17 cellular contexts compared by ENCODE assay signal in the genomic region with DNA sequence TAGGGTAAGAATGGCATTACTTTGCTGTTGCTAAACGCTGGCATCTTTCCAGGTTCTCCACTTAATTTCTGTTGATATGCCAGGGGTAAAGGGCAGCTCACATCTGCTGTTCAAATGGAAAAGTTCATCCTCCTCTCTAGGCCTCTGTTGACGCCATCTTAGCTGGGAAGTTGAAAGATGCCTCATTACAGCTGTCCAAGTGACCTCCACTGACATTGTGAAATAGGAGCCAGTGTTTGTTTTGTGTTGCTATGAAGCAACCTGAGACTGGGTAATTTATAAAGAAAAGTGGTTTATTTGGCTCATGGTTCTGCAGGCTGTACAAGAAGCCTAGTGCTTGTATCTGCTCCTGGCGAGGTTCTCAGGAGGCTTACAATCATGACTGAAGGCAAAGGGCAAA. TPM values are rescaled to one million over a fixed set of nuclear protein-coding genes. Genes with fewer than 3 reads are reported as not detected.
DNase-seq lines count a peak whose midpoint lies in the region; ATAC-seq, FAIRE-seq and TF ChIP-seq lines count a peak whose summit lies in the region.
"Had no signal": no experiment of that assay in that cellular context is flagged by ENCODE, and none has a peak within 500 bp of the region (broad histone marks: within the 10 kb centered on the region; RNA-seq: fewer than 3 reads in every experiment).

No MANE protein-coding gene starts in this region.

- H4K20me1 ChIP-seq in HepG2 (ENCODE audit: insufficient read depth, low read length), result no peaks in the 10 kb centered on the region

- in situ Hi-C loops in astrocyte of the spinal cord (cut with HindIII; ENCODE audit: low sequenced_read_pairs), result no loop called here
- in situ Hi-C loops in HepG2 (cut with HindIII; ENCODE audit: extremely low pct_ligation_motif_present, low pct_unique_long_range_greater_than_20kb), result no loop called here

- peak; percentile 98 for ATAC-seq in HepG2
- no peak for ATAC-seq in lower lobe of right lung
- no peak for ATAC-seq in CD4-positive, alpha-beta T cell (ENCODE audit: poor library complexity)

- H3K79me2 ChIP-seq in HepG2 (ENCODE audit: insufficient read depth, low read length), result no peaks in the 10 kb centered on the region

- H3K4me3 Mint-ChIP-seq in activated CD4-positive, alpha-beta memory T cell treated with anti-CD3 and anti-CD28 coated beads for 36 hours, result no peak overlapping the region
- H3K4me3 Mint-ChIP-seq in CD4-positive, alpha-beta T cell, result no peak overlapping the region
- H3K4me3 Mint-ChIP-seq: activated naive CD8-positive, alpha-beta T cell treated with anti-CD3 and anti-CD28 coated beads for 36 hours had no signal

- peak; percentile 59 to 82; a peak in 3 of 4 replicates for TF ChIP-seq EP300 in HepG2 (IDR thresholded peaks at IDR 0.05; ENCODE audit: low read depth in 2 of 2, low read length in 2 of 2)
- peak; percentile 25; the same call in 1 of the 2 replicates for TF ChIP-seq EP300 in HepG2 (CRISPR knock-in tag; IDR thresholded peaks at IDR 0.05; ENCODE audit: borderline replicate concordance)

- no peak for TF ChIP-seq RAD21 in HepG2 (CRISPR knock-in tag; IDR thresholded peaks at IDR 0.05)

- peak; percentile 53 for DNase-seq in AG10803 (ENCODE audit: low read depth)
- peak; percentile 63 for DNase-seq in HuH-7.5 (ENCODE audit: low spot score)
- DNase-seq in astrocyte of the spinal cord (ENCODE audit: low read depth, low spot score), result peak; percentile 22
- peak; percentile 88 for DNase-seq in HepG2 (ENCODE audit: low spot score)
- no peak for DNase-seq in lower lobe of right lung
- DNase-seq in activated CD4-positive, alpha-beta memory T cell treated with anti-CD3 and anti-CD28 coated beads for 36 hours, result no peak
- no peak for DNase-seq in GM19239 (ENCODE audit: insufficient read length, low spot score)
- DNase-seq in CD4-positive, alpha-beta T cell, result no peak
- DNase-seq: activated naive CD8-positive, alpha-beta T cell treated with anti-CD3 and anti-CD28 coated beads for 36 hours; C1 segment of cervical spinal cord; GF-D8; left ventricle myocardium inferior; NCI-H226; stimulated activated CD4-positive, alpha-beta T cell treated with anti-CD3 and anti-CD28 coated beads, Interleukin-15, amount 100 ng/mL, for 24 hours had no signal

- H3K9me3 Mint-ChIP-seq in activated CD4-positive, alpha-beta memory T cell treated with anti-CD3 and anti-CD28 coated beads for 36 hours, result peaks cover 7% of the 10 kb centered on the region
- peaks cover 3% of the 10 kb centered on the region for H3K9me3 Mint-ChIP-seq in CD4-positive, alpha-beta T cell

- H3K27ac ChIP-seq in HepG2 (ENCODE audit: extremely low read length, insufficient read depth, low read length) (peak overlapping the region; percentile 45), lower lobe of right lung (no peak overlapping the region)
- no peak overlapping the region for H3K27ac ChIP-seq in CD4-positive, alpha-beta T cell (ENCODE audit: low read depth, low read length)
- H3K27ac ChIP-seq: KMS-11, left ventricle myocardium inferior, RWPE1 had no signal

- H3K4me3 ChIP-seq in AG10803 (ENCODE audit: low read length) (no peak overlapping the region), astrocyte of the spinal cord (ENCODE audit: low read depth, low read length) (no peak overlapping the region), HepG2 (replicated peaks in 1 of 3; ENCODE audit: insufficient read depth in 1 of 3, low read depth in 2 of 3, low read length in 3 of 3) (no peak overlapping the region), lower lobe of right lung (no peak overlapping the region)
- H3K4me3 ChIP-seq: left ventricle myocardium inferior had no signal

- no TSS peak for BruUV-seq in HepG2 (replicated peaks; lab: Mats Ljungman, UMichigan)

- H3K4me1 ChIP-seq in HepG2 (ENCODE audit: insufficient read depth, low read length), result peaks cover 17% of the 10 kb centered on the region
- no peaks in the 10 kb centered on the region for H3K4me1 ChIP-seq in lower lobe of right lung
- H3K4me1 ChIP-seq: left ventricle myocardium inferior had no signal

- H3K27ac Mint-ChIP-seq in activated CD4-positive, alpha-beta memory T cell treated with anti-CD3 and anti-CD28 coated beads for 36 hours, result no peak overlapping the region
- H3K27ac Mint-ChIP-seq in CD4-positive, alpha-beta T cell, result no peak overlapping the region
- H3K27ac Mint-ChIP-seq: activated naive CD8-positive, alpha-beta T cell treated with anti-CD3 and anti-CD28 coated beads for 36 hours had no signal

- intact Hi-C loops in HepG2 (cut with micrococcal nuclease; ENCODE audit: unreplicated experiment) (loop anchor here (1.0 kb wide), 1 partner anchor 130 kb away; no protein-coding TSS in a partner anchor), lower lobe of right lung (cut with DNase I) (no loop called here)
- intact Hi-C loops in activated CD4-positive, alpha-beta memory T cell treated with anti-CD3 and anti-CD28 coated beads for 36 hours (cut with micrococcal nuclease), result no loop called here
- intact Hi-C loops in CD4-positive, alpha-beta T cell (cut with DNase I, micrococcal nuclease), result no loop called here

- WGBS in HepG2 (ENCODE audit: low lambda C conversion rate), result 3% methylated on average over 3 of the region's 3 CpGs

- no peaks in the 10 kb centered on the region for H3K27me3 ChIP-seq in HepG2 (ENCODE audit: control insufficient read depth in 1 of 2, insufficient read depth in 2 of 2, low read length in 2 of 2)
- no peaks in the 10 kb centered on the region for H3K27me3 ChIP-seq in lower lobe of right lung (ENCODE audit: low read depth)
- H3K27me3 ChIP-seq in CD4-positive, alpha-beta T cell (ENCODE audit: control insufficient read depth, insufficient read depth, low read length), result no peaks in the 10 kb centered on the region

- H2AFZ ChIP-seq in HepG2 (ENCODE audit: low read length), result no peak overlapping the region

- H3K4me1 Mint-ChIP-seq in activated CD4-positive, alpha-beta memory T cell treated with anti-CD3 and anti-CD28 coated beads for 36 hours (ENCODE audit: low read depth), result no peaks in the 10 kb centered on the region
- no peaks in the 10 kb centered on the region for H3K4me1 Mint-ChIP-seq in CD4-positive, alpha-beta T cell (ENCODE audit: low read depth)
- H3K4me1 Mint-ChIP-seq: activated naive CD8-positive, alpha-beta T cell treated with anti-CD3 and anti-CD28 coated beads for 36 hours had no signal

- H3K27me3 Mint-ChIP-seq in activated CD4-positive, alpha-beta memory T cell treated with anti-CD3 and anti-CD28 coated beads for 36 hours, result no peaks in the 10 kb centered on the region
- no peaks in the 10 kb centered on the region for H3K27me3 Mint-ChIP-seq in CD4-positive, alpha-beta T cell
- H3K27me3 Mint-ChIP-seq: activated naive CD8-positive, alpha-beta T cell treated with anti-CD3 and anti-CD28 coated beads for 36 hours had no signal

- POLR2A ChIA-PET in HepG2 (lab: Yijun Ruan, JAX), result no interaction called here
- POLR2A ChIA-PET in activated CD4-positive, alpha-beta memory T cell treated with anti-CD3 and anti-CD28 coated beads for 36 hours (lab: Charles Lee), result no interaction called here
- POLR2A ChIA-PET in CD4-positive, alpha-beta T cell (lab: Charles Lee), result no interaction called here

- FAIRE-seq in HepG2 (lab: Jason Lieb, UNC) (peak; percentile 92), GM19239 (lab: Jason Lieb, UNC) (no peak)

- peak overlapping the region; percentile 23; the same call in 1 of the 2 replicates for H3K4me2 ChIP-seq in HepG2 (ENCODE audit: low read depth, low read length)
- H3K4me2 ChIP-seq: KMS-11 had no signal

- no peaks in the 10 kb centered on the region for H3K36me3 ChIP-seq in HepG2 (replicated peaks in 1 of 2; ENCODE audit: control insufficient read depth in 1 of 2, insufficient read depth in 2 of 2, low read length in 2 of 2)
- H3K36me3 ChIP-seq in lower lobe of right lung, result no peaks in the 10 kb centered on the region

- no peak overlapping the region for H3K9ac ChIP-seq in HepG2 (ENCODE audit: insufficient read depth, low read depth, low read length)
- H3K9ac ChIP-seq: KMS-11 had no signal

- TF ChIP-seq CTCF in AG10803 (conservative IDR thresholded peaks at IDR 0.05; ENCODE audit: low read length) (no peak), astrocyte of the spinal cord (IDR thresholded peaks at IDR 0.05; ENCODE audit: low read depth, low read length) (no peak), HepG2 (CRISPR knock-in tag; IDR thresholded peaks at IDR 0.05) (no peak), lower lobe of right lung (IDR thresholded peaks at IDR 0.05) (no peak)
- TF ChIP-seq CTCF in CD4-positive, alpha-beta T cell (IDR thresholded peaks at IDR 0.05), result no peak

- H3K9me3 ChIP-seq in HepG2 (ENCODE audit: low read length), result peaks cover 18% of the 10 kb centered on the region
- H3K9me3 ChIP-seq in lower lobe of right lung, result peaks cover 6% of the 10 kb centered on the region
- H3K9me3 ChIP-seq in CD4-positive, alpha-beta T cell (ENCODE audit: control insufficient read depth, low read length), result peaks cover 13% of the 10 kb centered on the region

- CTCF ChIA-PET in HepG2 (lab: Yijun Ruan, JAX; ENCODE audit: low intra/inter-chr PET ratio, low total read pairs), result no interaction called here
- CTCF ChIA-PET in activated CD4-positive, alpha-beta memory T cell treated with anti-CD3 and anti-CD28 coated beads for 36 hours (lab: Charles Lee), result no interaction called here
- CTCF ChIA-PET in CD4-positive, alpha-beta T cell (lab: Charles Lee), result no interaction called here

- TF ChIP-seq POLR2A in HepG2 (IDR thresholded peaks at IDR 0.05; ENCODE audit: insufficient read depth in 1 of 2, low read depth in 2 of 2, low read length in 2 of 2), result no peak

- peaks cover 6% of the 10 kb centered on the region for H3K36me3 Mint-ChIP-seq in activated CD4-positive, alpha-beta memory T cell treated with anti-CD3 and anti-CD28 coated beads for 36 hours
- peaks cover 3% of the 10 kb centered on the region for H3K36me3 Mint-ChIP-seq in CD4-positive, alpha-beta T cell (ENCODE audit: low read depth)

RNA-seq across cellular contexts. Expression of a gene that starts 3.3 kb away (rescaled TPM):
- total RNA-seq in HepG2 (2016; rRNA removed; fragmentation: Illumina TruSeq; extraction: Trizol) (0.07 TPM in 1 of 2 replicates, not detected in the other), lower lobe of right lung (0.24 TPM)
- not detected in 2 replicates for total RNA-seq in HepG2 (2016; cell fraction: cytosol; rRNA removed; fragmentation: Illumina TruSeq; extraction: Trizol; ENCODE audit: low read depth)
- 0.06 TPM in 1 of 2 replicates, not detected in the other for total RNA-seq in HepG2 (2016; cell fraction: insoluble cytoplasmic fraction; rRNA removed; fragmentation: Illumina TruSeq; extraction: Trizol)
- total RNA-seq in HepG2 (2016; cell fraction: membrane; rRNA removed; fragmentation: Illumina TruSeq; extraction: Trizol), result not detected in 2 replicates
- total RNA-seq in HepG2 (2016; cell fraction: nucleus; rRNA removed; fragmentation: Illumina TruSeq; extraction: Trizol), result 0.12 TPM in 1 of 2 replicates, not detected in the other
- 0.03 and 0.07 TPM in 2 replicates for polyA plus RNA-seq in HepG2 (2011; rRNA removed)
- 0.09 and 0.14 TPM in 2 replicates for polyA plus RNA-seq in HepG2 (2011; cell fraction: cytosol; rRNA removed)
- polyA plus RNA-seq in HepG2 (2011; cell fraction: nucleus; rRNA removed), result not detected in 2 replicates
- 0.08 and 0.15 TPM in 2 replicates for polyA plus RNA-seq in HepG2 (2012)
- not detected in 2 replicates for polyA plus RNA-seq in HepG2 (2016; cell fraction: cytosol; fragmentation: Illumina TruSeq; extraction: Trizol; ENCODE audit: low read depth)
- polyA plus RNA-seq in HepG2 (2016; cell fraction: insoluble cytoplasmic fraction; fragmentation: Illumina TruSeq; extraction: Trizol; ENCODE audit: low read depth), result not detected in 2 replicates
- polyA plus RNA-seq in HepG2 (2016; cell fraction: membrane; fragmentation: Illumina TruSeq; extraction: Trizol; ENCODE audit: low read depth), result not detected in 2 replicates
- not detected in 2 replicates for polyA plus RNA-seq in HepG2 (2016; cell fraction: nucleus; fragmentation: Illumina TruSeq; extraction: Trizol; ENCODE audit: insufficient read depth, low read depth)
- polyA minus RNA-seq in HepG2 (2011; rRNA and poly(A)+ RNA removed; ENCODE audit: low replicate concordance), result 0.23 TPM in 1 of 2 replicates, not detected in the other
- polyA minus RNA-seq in HepG2 (2011; cell fraction: cytosol; rRNA and poly(A)+ RNA removed), result 0.35 TPM in 1 of 2 replicates, not detected in the other
- polyA minus RNA-seq in HepG2 (2011; cell fraction: nucleus; rRNA and poly(A)+ RNA removed), result 0.25 TPM in 1 of 2 replicates, not detected in the other
- under 1 TPM; 0.14 to 0.15 TPM for total RNA-seq in activated CD4-positive, alpha-beta memory T cell treated with anti-CD3 and anti-CD28 coated beads for 36 hours
- not detected for total RNA-seq in CD4-positive, alpha-beta T cell
- total RNA-seq: omental fat pad had no signal

RNA-seq across cellular contexts. Expression of a gene that starts 31.7 kb away (rescaled TPM):
- total RNA-seq in HepG2 (2016; rRNA removed; fragmentation: Illumina TruSeq; extraction: Trizol), result 28.6 and 43.9 TPM in 2 replicates
- total RNA-seq in HepG2 (2016; cell fraction: cytosol; rRNA removed; fragmentation: Illumina TruSeq; extraction: Trizol; ENCODE audit: low read depth), result 2.5 and 4.3 TPM in 2 replicates
- 27.8 and 46.0 TPM in 2 replicates for total RNA-seq in HepG2 (2016; cell fraction: insoluble cytoplasmic fraction; rRNA removed; fragmentation: Illumina TruSeq; extraction: Trizol)
- total RNA-seq in HepG2 (2016; cell fraction: membrane; rRNA removed; fragmentation: Illumina TruSeq; extraction: Trizol), result 9.0 and 9.8 TPM in 2 replicates
- 13.8 and 15.9 TPM in 2 replicates for total RNA-seq in HepG2 (2016; cell fraction: nucleus; rRNA removed; fragmentation: Illumina TruSeq; extraction: Trizol)
- 17.0 and 18.1 TPM in 2 replicates for polyA plus RNA-seq in HepG2 (2011; rRNA removed)
- polyA plus RNA-seq in HepG2 (2011; cell fraction: cytosol; rRNA removed), result 6.8 and 10.7 TPM in 2 replicates
- polyA plus RNA-seq in HepG2 (2011; cell fraction: nucleus; rRNA removed), result 4.1 and 7.5 TPM in 2 replicates
- 10.7 and 11.6 TPM in 2 replicates for polyA plus RNA-seq in HepG2 (2012)
- polyA plus RNA-seq in HepG2 (2016; cell fraction: cytosol; fragmentation: Illumina TruSeq; extraction: Trizol; ENCODE audit: low read depth), result 3.7 TPM in 2 replicates
- 21.9 and 26.4 TPM in 2 replicates for polyA plus RNA-seq in HepG2 (2016; cell fraction: insoluble cytoplasmic fraction; fragmentation: Illumina TruSeq; extraction: Trizol; ENCODE audit: low read depth)
- polyA plus RNA-seq in HepG2 (2016; cell fraction: membrane; fragmentation: Illumina TruSeq; extraction: Trizol; ENCODE audit: low read depth), result 3.8 and 6.2 TPM in 2 replicates
- 17.4 and 17.6 TPM in 2 replicates for polyA plus RNA-seq in HepG2 (2016; cell fraction: nucleus; fragmentation: Illumina TruSeq; extraction: Trizol; ENCODE audit: insufficient read depth, low read depth)
- polyA minus RNA-seq in HepG2 (2011; rRNA and poly(A)+ RNA removed; ENCODE audit: low replicate concordance), result 5.4 and 9.4 TPM in 2 replicates
- polyA minus RNA-seq in HepG2 (2011; cell fraction: cytosol; rRNA and poly(A)+ RNA removed), result 6.5 and 12.6 TPM in 2 replicates
- polyA minus RNA-seq in HepG2 (2011; cell fraction: nucleus; rRNA and poly(A)+ RNA removed), result 10.3 and 14.4 TPM in 2 replicates
- 40.4 TPM for total RNA-seq in lower lobe of right lung
- 1 to 10 TPM; 5.7 to 5.8 TPM for total RNA-seq in activated CD4-positive, alpha-beta memory T cell treated with anti-CD3 and anti-CD28 coated beads for 36 hours
- total RNA-seq in CD4-positive, alpha-beta T cell, result 1 to 10 TPM; 8.8 to 8.9 TPM

Comparison
In these comparisons a context has a peak if more than half of its experiments do, and no peak if none do; other contexts are left out.
1. DNase-seq: peak in AG10803 (single experiment), HuH-7.5 (single experiment), astrocyte of the spinal cord (single experiment) and HepG2 (single experiment); none in lower lobe of right lung (single experiment), activated CD4-positive, alpha-beta memory T cell treated with anti-CD3 and anti-CD28 coated beads for 36 hours (single experiment), GM19239 (single experiment) and CD4-positive, alpha-beta T cell (0 of 10).